ENCODE assay signal across 20 cellular contexts in genomic region chr7:64651632-64652165, GRCh38. TPM values are rescaled to one million over a fixed set of nuclear protein-coding genes. Genes with fewer than 3 reads are reported as not detected.
DNase-seq lines count a peak whose midpoint lies in the region; ATAC-seq and TF ChIP-seq lines count a peak whose summit lies in the region.
"Had no signal": no experiment of that assay in that cellular context is flagged by ENCODE, and none has a peak within 500 bp of the region (broad histone marks: within the 10 kb centered on the region; RNA-seq: fewer than 3 reads in every experiment).

No MANE protein-coding gene starts in this region.

- H3K27me3 Mint-ChIP-seq in GM23338 (ENCODE audit: insufficient read depth, low read depth, poor library complexity): no peaks in the 10 kb centered on the region
- H3K27me3 Mint-ChIP-seq: B cell; CD4-positive, CD25-positive, alpha-beta regulatory T cell had no signal

- H3K4me3 ChIP-seq in GM23338 (no peak overlapping the region), SU-DHL-6 (ENCODE audit: insufficient read depth, low read length, poor library complexity, severe bottlenecking) (no peak overlapping the region), trophoblast cell (ENCODE audit: low read depth, low read length) (no peak overlapping the region)
- H3K4me3 ChIP-seq: SK-N-MC had no signal

- H3K14ac ChIP-seq in trophoblast cell (ENCODE audit: low read length): no peak overlapping the region

- H3K27ac ChIP-seq in GM23338 (ENCODE audit: low read depth) (no peak overlapping the region), SU-DHL-6 (ENCODE audit: low read depth, low read length) (no peak overlapping the region), trophoblast cell (ENCODE audit: low read depth, low read length) (no peak overlapping the region)
- H3K27ac ChIP-seq: KMS-11, SK-N-MC had no signal

- H3K4me1 ChIP-seq in GM23338 (ENCODE audit: insufficient read depth) (no peaks in the 10 kb centered on the region), trophoblast cell (ENCODE audit: control insufficient read depth in 1 of 2, insufficient read depth in 2 of 2, low read length in 2 of 2) (no peaks in the 10 kb centered on the region)

- TF ChIP-seq CTCF in GM23338 (conservative IDR thresholded peaks at IDR 0.05; ENCODE audit: low read depth in 2 of 2) (peak; percentile 29 to 52; a peak in 3 of 4 replicates), SU-DHL-6 (IDR thresholded peaks at IDR 0.05; ENCODE audit: insufficient read depth, low read length, poor library complexity, severe bottlenecking) (peak; percentile 11)

- H3K9me3 ChIP-seq in SU-DHL-6 (ENCODE audit: insufficient read depth, low read length) (no peaks in the 10 kb centered on the region), trophoblast cell (ENCODE audit: insufficient read depth, low read depth, low read length) (peaks cover 18% of the 10 kb centered on the region)

- WGBS in trophoblast cell (ENCODE audit: extremely low coverage, insufficient coverage, insufficient read length): no CpG with 5 or more reads among the region's 4 CpGs

- H3K4me2 ChIP-seq in GM23338: no peak overlapping the region
- no peak overlapping the region for H3K4me2 ChIP-seq in SU-DHL-6 (ENCODE audit: low read depth, low read length, poor library complexity, severe bottlenecking)
- no peak overlapping the region for H3K4me2 ChIP-seq in trophoblast cell (ENCODE audit: low read length)
- H3K4me2 ChIP-seq: KMS-11 had no signal

- H3F3A ChIP-seq in GM23338 (replicated peaks; ENCODE audit: low read depth) (no peaks in the 10 kb centered on the region), SU-DHL-6 (ENCODE audit: insufficient read depth) (no peaks in the 10 kb centered on the region)

- H3K23ac ChIP-seq in trophoblast cell (ENCODE audit: low read length): peak overlapping the region; percentile 50

- H4K20me1 ChIP-seq in GM23338 (replicated peaks; ENCODE audit: insufficient read depth) (no peaks in the 10 kb centered on the region), SU-DHL-6 (ENCODE audit: low read depth, low read length) (no peaks in the 10 kb centered on the region)

- no peak overlapping the region for H3K4ac ChIP-seq in trophoblast cell (ENCODE audit: low read depth, low read length)

- H4K8ac ChIP-seq in trophoblast cell (ENCODE audit: low read depth, low read length): no peak overlapping the region

- peaks cover 13% of the 10 kb centered on the region; the same call in 2 of the 3 replicates for H3K36me3 Mint-ChIP-seq in GM23338 (ENCODE audit: low read depth)
- H3K36me3 Mint-ChIP-seq: CD4-positive, CD25-positive, alpha-beta regulatory T cell had no signal

- ATAC-seq in GM23338 (no peak), GM18907 (IDR thresholded peaks at IDR 0.05; ENCODE audit: unreplicated experiment) (no peak), HG03520 (IDR thresholded peaks at IDR 0.05; ENCODE audit: unreplicated experiment) (no peak), HG03442 (IDR thresholded peaks at IDR 0.05; ENCODE audit: unreplicated experiment) (no peak)

- H3K36me3 ChIP-seq in GM23338 (ENCODE audit: insufficient read depth) (no peaks in the 10 kb centered on the region), SU-DHL-6 (ENCODE audit: low read length) (no peaks in the 10 kb centered on the region), trophoblast cell (ENCODE audit: control insufficient read depth in 1 of 2, insufficient read depth in 2 of 2, low read length in 2 of 2) (no peaks in the 10 kb centered on the region)

- no peaks in the 10 kb centered on the region for H3K79me2 ChIP-seq in GM23338 (replicated peaks; ENCODE audit: insufficient read depth)
- H3K79me2 ChIP-seq in SU-DHL-6 (ENCODE audit: insufficient read depth, low read length): no peaks in the 10 kb centered on the region
- H3K79me2 ChIP-seq in trophoblast cell (ENCODE audit: control insufficient read depth, insufficient read depth, low read length, poor library complexity): no peaks in the 10 kb centered on the region

- H2AK5ac ChIP-seq in trophoblast cell (ENCODE audit: low read length): no peak overlapping the region

- no peaks in the 10 kb centered on the region for H3K27me3 ChIP-seq in GM23338 (ENCODE audit: insufficient read depth)
- H3K27me3 ChIP-seq in SU-DHL-6 (ENCODE audit: low read length): no peaks in the 10 kb centered on the region
- H3K27me3 ChIP-seq in trophoblast cell (ENCODE audit: insufficient read depth, low read length): no peaks in the 10 kb centered on the region

- no peak overlapping the region for H2BK5ac ChIP-seq in trophoblast cell (ENCODE audit: low read depth, low read length, poor library complexity)

- H3K4me1 Mint-ChIP-seq in GM23338: no peaks in the 10 kb centered on the region
- H3K4me1 Mint-ChIP-seq: B cell had no signal

- no peak overlapping the region for H4K12ac ChIP-seq in trophoblast cell (ENCODE audit: low read depth, low read length)

- H3K18ac ChIP-seq in trophoblast cell (ENCODE audit: low read length): no peak overlapping the region

- no peak overlapping the region for H3K4me3 Mint-ChIP-seq in GM23338
- H3K4me3 Mint-ChIP-seq: B cell; CD4-positive, CD25-positive, alpha-beta regulatory T cell had no signal

- no peaks in the 10 kb centered on the region for H3K9me2 ChIP-seq in GM23338 (ENCODE audit: insufficient read depth)
- no peaks in the 10 kb centered on the region for H3K9me2 ChIP-seq in SU-DHL-6 (replicated peaks; ENCODE audit: insufficient read depth, low read length)

- H3K79me1 ChIP-seq in trophoblast cell (ENCODE audit: low read length): no peaks in the 10 kb centered on the region

- H2BK12ac ChIP-seq in trophoblast cell (ENCODE audit: low read length): no peak overlapping the region

- no peak overlapping the region for H4K91ac ChIP-seq in trophoblast cell (ENCODE audit: low read depth, low read length)

- no peak overlapping the region for H3K9ac ChIP-seq in SU-DHL-6 (ENCODE audit: low read length)
- H3K9ac ChIP-seq in trophoblast cell (ENCODE audit: low read length): peak overlapping the region; percentile 56
- H3K9ac ChIP-seq: KMS-11 had no signal

- H3K9me3 Mint-ChIP-seq in GM23338: peaks cover 74% of the 10 kb centered on the region

- H2AFZ ChIP-seq in GM23338 (no peak overlapping the region), SU-DHL-6 (ENCODE audit: low read depth, low read length, severe bottlenecking) (no peak overlapping the region), trophoblast cell (ENCODE audit: insufficient read depth, low read length, poor library complexity) (no peak overlapping the region)

- peak; percentile 12 for DNase-seq in DMS 273 (lab: John Stamatoyannopoulos, UW; ENCODE audit: unreplicated experiment)
- DNase-seq in DMS 273 treated with DMSO at 0.1 percent for 48 hours (lab: John Stamatoyannopoulos, UW): no peak
- DNase-seq in GM23338 (ENCODE audit: low spot score): peak; percentile 21
- DNase-seq in trophoblast cell: peak; percentile 88 to 91
- DNase-seq: 8988T; CD4-positive, CD25-positive, alpha-beta regulatory T cell; COR-L47; DMS153; GOT3; NCI-H1048; NCI-H1436 treated with DMSO at 0.1 percent for 48 hours; NCI-H2029; SHP77 had no signal

- H2BK120ac ChIP-seq in trophoblast cell (ENCODE audit: insufficient read depth, low read length, poor library complexity): no peak overlapping the region

- H3K27ac Mint-ChIP-seq in GM23338: no peak overlapping the region
- H3K27ac Mint-ChIP-seq: B cell; CD4-positive, CD25-positive, alpha-beta regulatory T cell had no signal

TF ChIP-seq in GM23338, 12 proteins besides CTCF, POLR2A, EP300 and RAD21 (continues in another document):
- TF ChIP-seq EZH2phosphoT487 (IDR thresholded peaks at IDR 0.05; ENCODE audit: unreplicated experiment) (no peak), ZNF331 (CRISPR knock-in tag; IDR thresholded peaks at IDR 0.05; ENCODE audit: low read depth) (no peak), NANOG (IDR thresholded peaks at IDR 0.05; ENCODE audit: borderline replicate concordance) (no peak), STAT1 (IDR thresholded peaks at IDR 0.05; ENCODE audit: unreplicated experiment) (no peak), POLR2AphosphoS5 (IDR thresholded peaks at IDR 0.05; ENCODE audit: low read depth) (no peak)

RNA-seq across cellular contexts. Expression of gene ZNF107, which starts 14.2 kb away (rescaled TPM):
- 51.0 and 55.3 TPM in 2 replicates for total RNA-seq in GM23338 (2014; rRNA removed; shearing (Covaris generic))
- polyA plus RNA-seq in GM23338 (2016; fragmentation: Nextera tagmentation; extraction: Ambion mirVana): 12.5 and 14.8 TPM in 2 replicates
- 10.4 and 11.3 TPM in 2 replicates for polyA plus RNA-seq in trophoblast cell (2013)
